ENCODE assay signal across 9 cellular contexts in genomic region chr3:50600141-50600753, GRCh38. TPM values are rescaled to one million over a fixed set of nuclear protein-coding genes. Genes with fewer than 3 reads are reported as not detected.
DNase-seq lines count a peak whose midpoint lies in the region; ATAC-seq and TF ChIP-seq lines count a peak whose summit lies in the region.
"Had no signal": no experiment of that assay in that cellular context is flagged by ENCODE, and none has a peak within 500 bp of the region (broad histone marks: within the 10 kb centered on the region; RNA-seq: fewer than 3 reads in every experiment).

No MANE protein-coding gene starts in this region.

- H3K4me3 ChIP-seq in BLaER1 treated with 17β-estradiol and CSF1 and Interleukin-3, amounts not matched to agents 10 nM and 100 nM = peak overlapping the region in 6 of 10 experiments; percentile 11 to 47 (median 28); a peak in 6 of 20 replicates
- H3K4me3 ChIP-seq in NB4 (ENCODE audit: low read depth, low read length) (peak overlapping the region; percentile 2), prostate gland (no peak overlapping the region)

- no peaks in the 10 kb centered on the region for H3K27me3 ChIP-seq in BLaER1 treated with 17β-estradiol and CSF1 and Interleukin-3, amounts not matched to agents 10 nM and 100 nM
- no peaks in the 10 kb centered on the region for H3K27me3 ChIP-seq in prostate gland (replicated peaks; ENCODE audit: insufficient read depth)

- intact Hi-C loops in dendritic cell treated with granulocyte-macrophage colony-stimulating factor and Interleukin-4, amounts not matched to agents 40 ng/mL and 50 ng/mL, for 4 days (cut with micrococcal nuclease) = no loop called here
- intact Hi-C loops in prostate gland (cut with DNase I) = no loop called here

- no peaks in the 10 kb centered on the region for H3K9me3 ChIP-seq in BLaER1 treated with 17β-estradiol and CSF1 and Interleukin-3, amounts not matched to agents 10 nM and 100 nM (replicated peaks in 1 of 11)
- H3K9me3 ChIP-seq in prostate gland = no peaks in the 10 kb centered on the region

- peak overlapping the region; percentile 76 to 99 (median 96) for H3K27ac ChIP-seq in BLaER1 treated with 17β-estradiol and CSF1 and Interleukin-3, amounts not matched to agents 10 nM and 100 nM
- peak overlapping the region; percentile 91 to 95 for H3K27ac ChIP-seq in prostate gland

- H3K9me3 Mint-ChIP-seq in dendritic cell treated with granulocyte-macrophage colony-stimulating factor and Interleukin-4, amounts not matched to agents 40 ng/mL and 50 ng/mL, for 4 days = no peaks in the 10 kb centered on the region

- peak overlapping the region; percentile 76 to 95 (median 86); a peak in 21 of 22 replicates for H3K9ac ChIP-seq in BLaER1 treated with 17β-estradiol and CSF1 and Interleukin-3, amounts not matched to agents 10 nM and 100 nM

- no peak for TF ChIP-seq POLR2A in NB4 (IDR thresholded peaks at IDR 0.05; ENCODE audit: extremely low read depth, insufficient read length)
- no peak for TF ChIP-seq POLR2A in prostate gland (IDR thresholded peaks at IDR 0.05)

- H3K36me3 Mint-ChIP-seq in dendritic cell treated with granulocyte-macrophage colony-stimulating factor and Interleukin-4, amounts not matched to agents 40 ng/mL and 50 ng/mL, for 4 days (ENCODE audit: low read depth) = peaks cover 65% of the 10 kb centered on the region

- no peak for TF ChIP-seq CTCF in NB4 (IDR thresholded peaks at IDR 0.05; ENCODE audit: low read depth, low read length)
- no peak for TF ChIP-seq CTCF in prostate gland (IDR thresholded peaks at IDR 0.05)

- 70% methylated on average over 9 of the region's 9 CpGs for WGBS in prostate gland

- H3K27ac Mint-ChIP-seq in dendritic cell treated with granulocyte-macrophage colony-stimulating factor and Interleukin-4, amounts not matched to agents 40 ng/mL and 50 ng/mL, for 4 days = peak overlapping the region; percentile 99

- peaks cover 0 to 35% (median 19%) of the 10 kb centered on the region in 11 experiments; a peak in 18 of 22 replicates for H3K36me3 ChIP-seq in BLaER1 treated with 17β-estradiol and CSF1 and Interleukin-3, amounts not matched to agents 10 nM and 100 nM
- H3K36me3 ChIP-seq in prostate gland = no peaks in the 10 kb centered on the region
- H3K36me3 ChIP-seq: WERI-Rb-1 had no signal

- peaks cover 83% of the 10 kb centered on the region for H3K4me1 Mint-ChIP-seq in dendritic cell treated with granulocyte-macrophage colony-stimulating factor and Interleukin-4, amounts not matched to agents 40 ng/mL and 50 ng/mL, for 4 days (ENCODE audit: low read depth)

- ATAC-seq in GM18861 (IDR thresholded peaks at IDR 0.05; ENCODE audit: unreplicated experiment) (no peak), GM19463 (IDR thresholded peaks at IDR 0.05; ENCODE audit: unreplicated experiment) (no peak)

- peak overlapping the region; percentile 41 for H3K4me3 Mint-ChIP-seq in dendritic cell treated with granulocyte-macrophage colony-stimulating factor and Interleukin-4, amounts not matched to agents 40 ng/mL and 50 ng/mL, for 4 days

- H3K27me3 Mint-ChIP-seq in dendritic cell treated with granulocyte-macrophage colony-stimulating factor and Interleukin-4, amounts not matched to agents 40 ng/mL and 50 ng/mL, for 4 days = no peaks in the 10 kb centered on the region

- H3K4me2 ChIP-seq in BLaER1 treated with 17β-estradiol and CSF1 and Interleukin-3, amounts not matched to agents 10 nM and 100 nM = peak overlapping the region; percentile 85 to 100 (median 99)

- H3K4me1 ChIP-seq in BLaER1 treated with 17β-estradiol and CSF1 and Interleukin-3, amounts not matched to agents 10 nM and 100 nM = peaks cover 58 to 90% (median 70%) of the 10 kb centered on the region in 10 experiments
- peaks cover 25% of the 10 kb centered on the region for H3K4me1 ChIP-seq in prostate gland (replicated peaks)

- DNase-seq in NB4 (ENCODE audit: low read depth) (no peak), prostate gland (ENCODE audit: low spot score) (no peak), mesenteric fat pad (ENCODE audit: low spot score) (no peak), NCI-H1694 treated with DMSO at 0.1 percent for 48 hours (lab: John Stamatoyannopoulos, UW) (no peak)

- peaks cover 0 to 2% (median 0%) of the 10 kb centered on the region in 11 experiments; a peak in 2 of 22 replicates for H4K20me1 ChIP-seq in BLaER1 treated with 17β-estradiol and CSF1 and Interleukin-3, amounts not matched to agents 10 nM and 100 nM

RNA-seq across cellular contexts. Expression of gene CISH, which starts 11.3 kb away (rescaled TPM):
- total RNA-seq in prostate gland = 1 to 10 TPM; 5.1 to 7.6 TPM
- 56.2 TPM for total RNA-seq in mesenteric fat pad

RNA-seq across cellular contexts. Expression of gene MAPKAPK3, which starts 16.7 kb away (rescaled TPM):
- 10 to 100 TPM; 33.2 to 52.3 TPM for total RNA-seq in prostate gland
- 44.7 TPM for total RNA-seq in mesenteric fat pad

RNA-seq across cellular contexts. Expression of gene HEMK1, which starts 30.9 kb away (rescaled TPM):
- total RNA-seq in prostate gland (10 to 100 TPM in 1 of 2 donors, 1 to 10 TPM in 1; 8.5 to 17.1 TPM), mesenteric fat pad (15.5 TPM)

RNA-seq across cellular contexts. Expression of gene C3orf18, which starts 32.7 kb away (rescaled TPM):
- total RNA-seq in prostate gland (10 to 100 TPM in 1 of 2 donors, 1 to 10 TPM in 1; 7.5 to 11.0 TPM), mesenteric fat pad (8.9 TPM)

Comparison
In these comparisons a context has a peak if more than half of its experiments do, and no peak if none do; other contexts are left out.
1. H3K4me3 ChIP-seq: peak in BLaER1 treated with 17β-estradiol and CSF1 and Interleukin-3, amounts not matched to agents 10 nM and 100 nM (6 of 10) and NB4 (single experiment); none in prostate gland (0 of 2).